In genomic region chr2:26086155-26086634, GRCh38 we compare ENCODE assay signal across 10 cellular contexts.
DNase-seq lines count a peak whose midpoint lies in the region; ATAC-seq and FAIRE-seq lines count a peak whose summit lies in the region.
"Had no signal": no experiment of that assay in that cellular context is flagged by ENCODE, and none has a peak within 500 bp of the region (broad histone marks: within the 10 kb centered on the region; RNA-seq: fewer than 3 reads in every experiment).

No MANE protein-coding gene starts in this region.

- ATAC-seq in effector memory CD8-positive, alpha-beta T cell (replicated peaks) = peak; percentile 85
- no peak for ATAC-seq in GM18498 (IDR thresholded peaks at IDR 0.05; ENCODE audit: unreplicated experiment)

- peak overlapping the region; percentile 53 to 89 for H3K27ac Mint-ChIP-seq in effector memory CD8-positive, alpha-beta T cell

- H3K9me3 Mint-ChIP-seq in effector memory CD8-positive, alpha-beta T cell = peaks cover 0 to under 1% of the 10 kb centered on the region in 2 donors

- FAIRE-seq in urothelium cell line (lab: Jason Lieb, UNC) = no peak
- FAIRE-seq: colon had no signal

- no peaks in the 10 kb centered on the region for H3K27me3 Mint-ChIP-seq in effector memory CD8-positive, alpha-beta T cell

- peak in 2 of 3 donors; percentile 8 to 16 for DNase-seq in stimulated activated CD4-positive, alpha-beta T cell treated with anti-CD3 and anti-CD28 coated beads, Interleukin-12 subunit alpha, Interleukin-12 subunit beta, amount 100 ng/mL, for 48 hours (ENCODE audit: low read depth in 2 of 3, low spot score in 1 of 3)
- no peak for DNase-seq in stimulated activated CD4-positive, alpha-beta T cell treated with anti-CD3 and anti-CD28 coated beads, Interleukin-12 subunit alpha, Interleukin-12 subunit beta, amount 100 ng/mL, for 4 hours
- DNase-seq in OCI-M1 (lab: John Stamatoyannopoulos, UW) (peak; percentile 8), urothelium cell line (ENCODE audit: low spot score) (peak; percentile 12), LoVo (ENCODE audit: low spot score) (no peak), T1000 (lab: John Stamatoyannopoulos, UW) (no peak)
- no peak for DNase-seq in effector memory CD8-positive, alpha-beta T cell
- DNase-seq: DMS153 had no signal

- peaks cover 23 to 44% of the 10 kb centered on the region in 2 donors for H3K4me1 Mint-ChIP-seq in effector memory CD8-positive, alpha-beta T cell (ENCODE audit: low read depth in 2 of 2)

- H3K36me3 Mint-ChIP-seq in effector memory CD8-positive, alpha-beta T cell (ENCODE audit: insufficient read depth) = peaks cover 5% of the 10 kb centered on the region

- peak overlapping the region; percentile 48 to 54 for H3K4me3 Mint-ChIP-seq in effector memory CD8-positive, alpha-beta T cell

Comparison
In these comparisons a context has a peak if more than half of its experiments do, and no peak if none do; other contexts are left out.
1. DNase-seq: peak in stimulated activated CD4-positive, alpha-beta T cell treated with anti-CD3 and anti-CD28 coated beads, Interleukin-12 subunit alpha, Interleukin-12 subunit beta, amount 100 ng/mL, for 48 hours (2 of 3), OCI-M1 (single experiment) and urothelium cell line (single experiment); none in stimulated activated CD4-positive, alpha-beta T cell treated with anti-CD3 and anti-CD28 coated beads, Interleukin-12 subunit alpha, Interleukin-12 subunit beta, amount 100 ng/mL, for 4 hours (single experiment), effector memory CD8-positive, alpha-beta T cell (0 of 3), LoVo (single experiment) and T1000 (single experiment).